In the genomic region with DNA sequence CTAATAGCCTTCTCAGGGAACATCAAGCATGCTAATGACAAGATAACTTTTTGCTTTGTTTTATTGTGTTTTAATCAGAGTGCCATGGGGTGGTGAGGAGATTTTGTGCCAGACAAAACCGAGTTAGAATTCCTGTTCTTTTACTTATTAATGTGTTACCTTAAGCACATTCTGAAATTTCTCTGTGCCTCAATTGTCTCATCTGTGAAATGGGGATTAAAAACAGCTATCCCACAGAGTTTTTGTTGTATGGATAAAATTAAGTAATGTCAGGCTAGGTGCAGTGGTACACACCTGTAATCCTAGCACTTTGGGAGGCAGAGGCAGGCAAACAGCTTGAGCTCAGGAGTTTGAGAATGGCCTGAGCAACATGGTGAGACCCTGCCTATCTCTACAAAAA, we compare ENCODE assay signal across 17 cellular contexts.
DNase-seq lines count a peak whose midpoint lies in the region; ATAC-seq, FAIRE-seq and TF ChIP-seq lines count a peak whose summit lies in the region.
"Had no signal": no experiment of that assay in that cellular context is flagged by ENCODE, and none has a peak within 500 bp of the region (broad histone marks: within the 10 kb centered on the region; RNA-seq: fewer than 3 reads in every experiment).

No MANE protein-coding gene starts in this region.

- in situ Hi-C loops in K562 (cut with MboI) = no loop called here

- ATAC-seq in K562 (no peak), left ventricle myocardium superior (no peak)

- no peaks in the 10 kb centered on the region for H4K20me1 ChIP-seq in K562 (replicated peaks; ENCODE audit: control insufficient read depth, insufficient read depth, low read length)

- H3K4me2 ChIP-seq in K562 (ENCODE audit: insufficient read depth, low read length) = no peak overlapping the region

- WGBS in K562 (ENCODE audit: insufficient coverage, low coverage, missing lambda C conversion rate) = 5% methylated on average over 1 of the region's 1 CpG
- WGBS in liver = 49% methylated on average over 1 of the region's 1 CpG

- TF ChIP-seq CTCF in K562 (IDR thresholded peaks at IDR 0.05 in 2 of 3, conservative IDR thresholded peaks at IDR 0.05 in 1 of 3; ENCODE audit: insufficient read depth in 2 of 3, low read depth in 1 of 3, low read length in 3 of 3) (no peak), liver (IDR thresholded peaks at IDR 0.05; ENCODE audit: low read depth, low read length, missing input control) (no peak), progenitor cell of endocrine pancreas (IDR thresholded peaks at IDR 0.05; ENCODE audit: unreplicated experiment) (no peak)

- H3K9me3 Mint-ChIP-seq in progenitor cell of endocrine pancreas (ENCODE audit: low read depth) = peaks cover 3% of the 10 kb centered on the region

- TF ChIP-seq RAD21 in K562 (CRISPR knock-in tag; conservative IDR thresholded peaks at IDR 0.05 in 1 of 2, IDR thresholded peaks at IDR 0.05 in 1 of 2) (no peak), liver (IDR thresholded peaks at IDR 0.05) (no peak)

- H3K27ac ChIP-seq in K562 (ENCODE audit: extremely low read depth, low read depth, low read length) (no peak overlapping the region), liver (ENCODE audit: low read depth in 1 of 2, low read length in 2 of 2) (peak overlapping the region; percentile 76 to 93)
- H3K27ac ChIP-seq: GM23248 had no signal

- BruUV-seq in K562 (replicated peaks; lab: Mats Ljungman, UMichigan) = no TSS peak

- H3K27ac Mint-ChIP-seq in progenitor cell of endocrine pancreas = peak overlapping the region; percentile 73
- H3K27ac Mint-ChIP-seq: CD4-positive, alpha-beta memory T cell had no signal

- no peaks in the 10 kb centered on the region for H3K36me3 Mint-ChIP-seq in progenitor cell of endocrine pancreas (ENCODE audit: insufficient read depth)
- H3K36me3 Mint-ChIP-seq: CD4-positive, alpha-beta memory T cell had no signal

- H3K79me2 ChIP-seq in K562 (ENCODE audit: control insufficient read depth, insufficient read depth, low read length) = no peaks in the 10 kb centered on the region

- intact Hi-C loops in K562 (cut with micrococcal nuclease) (no loop called here), left ventricle myocardium superior (cut with micrococcal nuclease) (loop anchor here (10.0 kb wide), 1 partner anchor 561 kb away; no protein-coding TSS in a partner anchor)

- no peak overlapping the region for H2AFZ ChIP-seq in K562 (ENCODE audit: low read depth, low read length)
- H2AFZ ChIP-seq: GM23248 had no signal

- FAIRE-seq in K562 (lab: Jason Lieb, UNC) = no peak
- FAIRE-seq: GM12892, H1 had no signal

- H3K9ac ChIP-seq in K562 (ENCODE audit: insufficient read depth in 1 of 2, low read depth in 2 of 2, low read length in 2 of 2) (no peak overlapping the region), liver (ENCODE audit: low read depth in 1 of 2, low read length in 2 of 2) (no peak overlapping the region)
- H3K9ac ChIP-seq: GM23248 had no signal

- no peak overlapping the region for H3K4me3 ChIP-seq in K562
- H3K4me3 ChIP-seq in liver (ENCODE audit: low read depth in 1 of 3, low read length in 3 of 3) = no peak overlapping the region
- H3K4me3 ChIP-seq: GM23248 had no signal

- H3K36me3 ChIP-seq in K562 (ENCODE audit: control insufficient read depth, insufficient read depth, low read length) (no peaks in the 10 kb centered on the region), liver (ENCODE audit: control insufficient read depth in 4 of 4, insufficient read depth in 3 of 4, low read depth in 1 of 4, low read length in 3 of 4) (no peaks in the 10 kb centered on the region)

- CTCF ChIA-PET in K562 (lab: Yijun Ruan, JAX; ENCODE audit: low intra/inter-chr PET ratio) = no interaction called here

- POLR2A ChIA-PET in K562 (lab: Yijun Ruan, JAX) = interaction anchor here (0.5 kb wide), 1 partner anchor 534 kb away, joined by 3 read pairs; no protein-coding TSS in a partner anchor

- DNase-seq in K562 (ENCODE audit: extremely low read depth in 1 of 4, low spot score in 3 of 4) (no peak), progenitor cell of endocrine pancreas (ENCODE audit: low spot score, unreplicated experiment) (no peak), NCI-H69 (lab: John Stamatoyannopoulos, UW) (no peak), left ventricle myocardium superior (no peak), GF-D8 (lab: John Stamatoyannopoulos, UW) (no peak)
- DNase-seq: C1 segment of cervical spinal cord; Calu3; CD4-positive, alpha-beta memory T cell; COR-L47; DMS53; DMS79 treated with DMSO at 0.1 percent for 48 hours; GM23248; H7; HCEC 1CT had no signal

- H3K9me3 ChIP-seq in K562 (replicated peaks; ENCODE audit: control insufficient read depth, insufficient read depth, low read depth, low read length) = no peaks in the 10 kb centered on the region
- H3K9me3 ChIP-seq in liver (ENCODE audit: control insufficient read depth in 4 of 4, low read length in 3 of 4) = no peaks in the 10 kb centered on the region

- no peaks in the 10 kb centered on the region for H3K27me3 Mint-ChIP-seq in progenitor cell of endocrine pancreas

- H3K4me3 Mint-ChIP-seq in progenitor cell of endocrine pancreas (ENCODE audit: low read depth) = no peak overlapping the region
- H3K4me3 Mint-ChIP-seq: CD4-positive, alpha-beta memory T cell had no signal

- peaks cover 0 to 4% of the 10 kb centered on the region in 2 experiments; a peak in 2 of 5 replicates for H3K27me3 ChIP-seq in K562 (ENCODE audit: control insufficient read depth in 2 of 2, insufficient read depth in 2 of 2, low read length in 2 of 2)
- no peaks in the 10 kb centered on the region for H3K27me3 ChIP-seq in liver (ENCODE audit: control insufficient read depth in 4 of 4, insufficient read depth in 4 of 4, low read length in 3 of 4)

- H3K4me1 ChIP-seq in K562 (replicated peaks in 1 of 2; ENCODE audit: control insufficient read depth in 2 of 2, insufficient read depth in 2 of 2, low read length in 2 of 2) (no peaks in the 10 kb centered on the region; a peak in 1 of 5 replicates), liver (ENCODE audit: control insufficient read depth in 4 of 4, insufficient read depth in 4 of 4, low read length in 3 of 4) (peaks cover 14 to 53% (median 33%) of the 10 kb centered on the region in 4 donors)

- no peaks in the 10 kb centered on the region for H3K9me1 ChIP-seq in K562 (ENCODE audit: control insufficient read depth, insufficient read depth, low read length)

- H3K4me1 Mint-ChIP-seq in progenitor cell of endocrine pancreas (ENCODE audit: low read depth) = peaks cover 35% of the 10 kb centered on the region

- TF ChIP-seq EP300 in K562 (IDR thresholded peaks at IDR 0.05; ENCODE audit: low read length) = no peak

- no peak for TF ChIP-seq POLR2A in K562 (conservative IDR thresholded peaks at IDR 0.05)

TF ChIP-seq in K562, 482 proteins besides CTCF, POLR2A, EP300 and RAD21:
- TF ChIP-seq, protein P1, sequence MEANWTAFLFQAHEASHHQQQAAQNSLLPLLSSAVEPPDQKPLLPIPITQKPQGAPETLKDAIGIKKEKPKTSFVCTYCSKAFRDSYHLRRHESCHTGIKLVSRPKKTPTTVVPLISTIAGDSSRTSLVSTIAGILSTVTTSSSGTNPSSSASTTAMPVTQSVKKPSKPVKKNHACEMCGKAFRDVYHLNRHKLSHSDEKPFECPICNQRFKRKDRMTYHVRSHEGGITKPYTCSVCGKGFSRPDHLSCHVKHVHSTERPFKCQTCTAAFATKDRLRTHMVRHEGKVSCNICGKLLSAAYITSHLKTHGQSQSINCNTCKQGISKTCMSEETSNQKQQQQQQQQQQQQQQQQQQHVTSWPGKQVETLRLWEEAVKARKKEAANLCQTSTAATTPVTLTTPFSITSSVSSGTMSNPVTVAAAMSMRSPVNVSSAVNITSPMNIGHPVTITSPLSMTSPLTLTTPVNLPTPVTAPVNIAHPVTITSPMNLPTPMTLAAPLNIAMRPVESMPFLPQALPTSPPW (CRISPR knock-in tag; IDR thresholded peaks at IDR 0.05) = no peak
- TF ChIP-seq RBM25 (IDR thresholded peaks at IDR 0.05; ENCODE audit: low read depth, low read length, severe bottlenecking) (peak; percentile 64), CHD2 (IDR thresholded peaks at IDR 0.05; ENCODE audit: low read depth, low read length) (no peak), PHB (CRISPR knock-in tag; IDR thresholded peaks at IDR 0.05) (no peak)
- TF ChIP-seq, protein P2, sequence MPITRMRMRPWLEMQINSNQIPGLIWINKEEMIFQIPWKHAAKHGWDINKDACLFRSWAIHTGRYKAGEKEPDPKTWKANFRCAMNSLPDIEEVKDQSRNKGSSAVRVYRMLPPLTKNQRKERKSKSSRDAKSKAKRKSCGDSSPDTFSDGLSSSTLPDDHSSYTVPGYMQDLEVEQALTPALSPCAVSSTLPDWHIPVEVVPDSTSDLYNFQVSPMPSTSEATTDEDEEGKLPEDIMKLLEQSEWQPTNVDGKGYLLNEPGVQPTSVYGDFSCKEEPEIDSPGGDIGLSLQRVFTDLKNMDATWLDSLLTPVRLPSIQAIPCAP (CRISPR knock-in tag; IDR thresholded peaks at IDR 0.05; ENCODE audit: borderline replicate concordance) = no peak

TF ChIP-seq in liver, 16 proteins besides CTCF, POLR2A, EP300 and RAD21 (continues in another document):
- TF ChIP-seq HNF4G (IDR thresholded peaks at IDR 0.05) (no peak), HNF4A (conservative IDR thresholded peaks at IDR 0.05) (no peak), EGR1 (IDR thresholded peaks at IDR 0.05; ENCODE audit: low read depth in 2 of 2) (no peak)
- TF ChIP-seq, protein P3, sequence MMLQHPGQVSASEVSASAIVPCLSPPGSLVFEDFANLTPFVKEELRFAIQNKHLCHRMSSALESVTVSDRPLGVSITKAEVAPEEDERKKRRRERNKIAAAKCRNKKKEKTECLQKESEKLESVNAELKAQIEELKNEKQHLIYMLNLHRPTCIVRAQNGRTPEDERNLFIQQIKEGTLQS (IDR thresholded peaks at IDR 0.05) = no peak
